ENCODE assay signal across 8 cellular contexts in genomic region chr14:88168498-88169165, GRCh38.
DNase-seq lines count a peak whose midpoint lies in the region; TF ChIP-seq lines count a peak whose summit lies in the region.

No MANE protein-coding gene starts in this region.

- no peaks in the 10 kb centered on the region for H3K36me3 Mint-ChIP-seq in HFFc6 (ENCODE audit: low read depth)
- no peaks in the 10 kb centered on the region for H3K36me3 Mint-ChIP-seq in activated CD4-positive, alpha-beta memory T cell treated with anti-CD3 and anti-CD28 coated beads for 36 hours

- peak; percentile 77 for TF ChIP-seq CTCF in HFFc6 (IDR thresholded peaks at IDR 0.05)
- peak; percentile 67 for TF ChIP-seq CTCF in osteoblast (IDR thresholded peaks at IDR 0.05; ENCODE audit: extremely low read depth, low read depth, low read length)

- no peak overlapping the region for H3K4me3 Mint-ChIP-seq in HFFc6
- H3K4me3 Mint-ChIP-seq in activated CD4-positive, alpha-beta memory T cell treated with anti-CD3 and anti-CD28 coated beads for 36 hours = no peak overlapping the region

- intact Hi-C loops in activated CD4-positive, alpha-beta memory T cell treated with anti-CD3 and anti-CD28 coated beads for 36 hours (cut with micrococcal nuclease) = loop anchor here (1.0 to 10.0 kb wide), 4 partner anchors 155 to 364 kb away; no protein-coding TSS in a partner anchor

- no peaks in the 10 kb centered on the region for H3K36me3 ChIP-seq in osteoblast (ENCODE audit: insufficient read depth, low read length)

- H3K27me3 ChIP-seq in osteoblast (ENCODE audit: insufficient read depth, low read length) = no peaks in the 10 kb centered on the region

- no peaks in the 10 kb centered on the region; the same call in none of the 2 replicates for H3K27me3 Mint-ChIP-seq in HFFc6 (ENCODE audit: insufficient read depth)
- H3K27me3 Mint-ChIP-seq in activated CD4-positive, alpha-beta memory T cell treated with anti-CD3 and anti-CD28 coated beads for 36 hours = peaks cover 8% of the 10 kb centered on the region

- H4K20me1 ChIP-seq in osteoblast (ENCODE audit: insufficient read depth, low read length) = no peaks in the 10 kb centered on the region

- no peak overlapping the region for H3K4me3 ChIP-seq in osteoblast (ENCODE audit: insufficient read depth, low read length)

- no peaks in the 10 kb centered on the region for H3K9me3 Mint-ChIP-seq in HFFc6
- peaks cover 4% of the 10 kb centered on the region for H3K9me3 Mint-ChIP-seq in activated CD4-positive, alpha-beta memory T cell treated with anti-CD3 and anti-CD28 coated beads for 36 hours

- H3K79me2 ChIP-seq in osteoblast (ENCODE audit: insufficient read depth, low read length) = no peaks in the 10 kb centered on the region

- H3K4me1 Mint-ChIP-seq in HFFc6 (ENCODE audit: low read depth) = no peaks in the 10 kb centered on the region
- peaks cover 3% of the 10 kb centered on the region for H3K4me1 Mint-ChIP-seq in activated CD4-positive, alpha-beta memory T cell treated with anti-CD3 and anti-CD28 coated beads for 36 hours (ENCODE audit: low read depth)

- no peak overlapping the region for H2AFZ ChIP-seq in osteoblast (ENCODE audit: low read length)

- DNase-seq in NCI-H2107 treated with DMSO at 0.1 percent for 48 hours (lab: John Stamatoyannopoulos, UW; ENCODE audit: unreplicated experiment) (peak; percentile 5), NCI-H2107 (lab: John Stamatoyannopoulos, UW) (no peak), HFFc6 (peak; percentile 8), NCI-H1048 (lab: John Stamatoyannopoulos, UW) (peak; percentile 10), erythroblast (lab: John Stamatoyannopoulos, UW) (peak; percentile 52 to 73), osteoblast (ENCODE audit: insufficient read length, low spot score, missing footprints) (peak; percentile 57), mesenteric fat pad (ENCODE audit: low spot score) (no peak)
- peak; percentile 64 for DNase-seq in activated CD4-positive, alpha-beta memory T cell treated with anti-CD3 and anti-CD28 coated beads for 36 hours

- no peak overlapping the region for H3K4me2 ChIP-seq in osteoblast (ENCODE audit: insufficient read depth, low read length)

- no peak for TF ChIP-seq POLR2A in erythroblast (IDR thresholded peaks at IDR 0.05; ENCODE audit: low read length)

- H3K4me1 ChIP-seq in osteoblast (ENCODE audit: insufficient read depth, low read length) = no peaks in the 10 kb centered on the region

- POLR2A ChIA-PET in activated CD4-positive, alpha-beta memory T cell treated with anti-CD3 and anti-CD28 coated beads for 36 hours (lab: Charles Lee) = interaction anchor here (0.6 to 0.8 kb wide), 3 partner anchors 19 to 221 kb away, joined by 3 read pairs; partner anchors contain the start of gene GALC

- no peak overlapping the region for H3K27ac Mint-ChIP-seq in HFFc6
- no peak overlapping the region for H3K27ac Mint-ChIP-seq in activated CD4-positive, alpha-beta memory T cell treated with anti-CD3 and anti-CD28 coated beads for 36 hours

- CTCF ChIA-PET in activated CD4-positive, alpha-beta memory T cell treated with anti-CD3 and anti-CD28 coated beads for 36 hours (lab: Charles Lee) = interaction anchor here (0.5 to 3.9 kb wide), 45 partner anchors 9 to 363 kb away, joined by 3 to 76 read pairs (median 4); partner anchors contain the start of genes GALC and GPR65

- no peaks in the 10 kb centered on the region for H3K9me3 ChIP-seq in osteoblast (ENCODE audit: low read depth, low read length)

- no peak overlapping the region for H3K27ac ChIP-seq in osteoblast (ENCODE audit: low read depth, low read length)

Comparison
In these comparisons a context has a peak if more than half of its experiments do, and no peak if none do; other contexts are left out.
1. DNase-seq: peak in NCI-H2107 treated with DMSO at 0.1 percent for 48 hours (single experiment), HFFc6 (single experiment), NCI-H1048 (single experiment), activated CD4-positive, alpha-beta memory T cell treated with anti-CD3 and anti-CD28 coated beads for 36 hours (single experiment), erythroblast (2 of 2) and osteoblast (single experiment); none in NCI-H2107 (single experiment) and mesenteric fat pad (single experiment).